8 cellular contexts compared by ENCODE assay signal in the genomic region with DNA sequence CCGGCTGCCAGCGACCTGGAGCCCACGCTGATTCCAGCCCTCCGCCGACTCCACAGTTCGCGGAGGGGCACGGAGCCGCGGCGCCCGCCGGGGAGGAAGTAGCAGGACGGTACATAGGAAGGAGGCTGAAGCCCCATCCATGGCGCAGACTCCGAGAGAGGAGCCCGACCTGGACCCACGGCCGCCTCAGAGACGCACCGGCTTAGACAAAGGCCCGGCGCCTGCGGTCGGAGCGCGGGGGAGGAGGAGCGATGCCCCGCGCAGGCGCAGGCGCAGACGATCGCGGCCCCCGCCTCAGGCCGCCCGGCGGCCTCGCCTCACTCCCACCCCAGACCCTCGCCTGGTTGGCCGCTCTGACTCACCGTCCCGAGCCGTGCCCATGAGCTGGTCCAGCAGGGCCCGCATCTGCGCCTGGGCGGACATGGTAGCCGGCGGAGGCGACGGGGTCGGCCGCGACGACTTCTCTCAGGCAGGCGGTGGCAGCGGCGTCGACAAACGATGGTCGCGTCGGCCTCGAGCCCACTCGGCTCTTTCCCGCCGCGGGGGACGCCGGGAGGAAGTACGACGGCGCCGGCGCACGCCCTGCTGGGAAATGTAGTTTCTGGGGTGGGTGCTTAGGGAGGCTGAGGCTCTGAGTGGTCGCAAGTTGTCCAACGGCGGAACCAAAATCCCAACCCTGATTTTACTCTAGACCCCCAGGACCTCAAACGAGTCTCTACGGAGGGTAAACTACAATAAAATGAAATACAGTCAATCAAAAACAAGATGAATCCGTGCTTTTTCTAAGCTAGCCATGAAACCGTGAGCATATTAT. TPM values are rescaled to one million over a fixed set of nuclear protein-coding genes. Genes with fewer than 3 reads are reported as not detected.
DNase-seq lines count a peak whose midpoint lies in the region; ATAC-seq and TF ChIP-seq lines count a peak whose summit lies in the region.

A gene with protein sequence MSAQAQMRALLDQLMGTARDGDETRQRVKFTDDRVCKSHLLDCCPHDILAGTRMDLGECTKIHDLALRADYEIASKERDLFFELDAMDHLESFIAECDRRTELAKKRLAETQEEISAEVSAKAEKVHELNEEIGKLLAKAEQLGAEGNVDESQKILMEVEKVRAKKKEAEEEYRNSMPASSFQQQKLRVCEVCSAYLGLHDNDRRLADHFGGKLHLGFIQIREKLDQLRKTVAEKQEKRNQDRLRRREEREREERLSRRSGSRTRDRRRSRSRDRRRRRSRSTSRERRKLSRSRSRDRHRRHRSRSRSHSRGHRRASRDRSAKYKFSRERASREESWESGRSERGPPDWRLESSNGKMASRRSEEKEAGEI (minus strand): TSS at position 533 of the 814 bp plus-strand sequence. CDS start 110 bp downstream, at position 423.

- peak; percentile 71 for ATAC-seq in GM18861 (IDR thresholded peaks at IDR 0.05; ENCODE audit: unreplicated experiment)
- peak; percentile 77 for ATAC-seq in HG03097 (IDR thresholded peaks at IDR 0.05; ENCODE audit: low FRiP score, unreplicated experiment)

- DNase-seq in 8988T (peak; percentile 77), NCI-H2171 (lab: John Stamatoyannopoulos, UW) (peak; percentile 90), T47D (ENCODE audit: low read depth in 1 of 2, low spot score in 1 of 2) (peak; percentile 86 to 90)

- peak within 1 kb of the TSS; percentile 83 for H3K27ac ChIP-seq in VCaP
- peak within 1 kb of the TSS; percentile 90 for H3K27ac ChIP-seq in iPS-18a (ENCODE audit: low read length)
- peak within 1 kb of the TSS; percentile 94 for H3K27ac ChIP-seq in skeletal muscle tissue (ENCODE audit: low read depth, low read length)

- H3K4me3 ChIP-seq in iPS-18a (ENCODE audit: low read length): peak within 1 kb of the TSS; percentile 98
- H3K4me3 ChIP-seq in skeletal muscle tissue (ENCODE audit: low read length in 3 of 3): peak within 1 kb of the TSS; percentile 77 to 96 (median 90)

- in situ Hi-C loops in T47D (cut with HindIII; ENCODE audit: low pct_unique_long_range_greater_than_20kb, low sequenced_read_pairs): no loop called here

- H3K36me3 ChIP-seq in iPS-18a (ENCODE audit: control insufficient read depth, low read depth, low read length) (peaks cover 36% of the 10 kb centered on the region), skeletal muscle tissue (ENCODE audit: control insufficient read depth in 3 of 3, insufficient read depth in 3 of 3, low read length in 3 of 3) (peaks cover 15 to 29% (median 21%) of the 10 kb centered on the region in 3 donors)

- H3K27me3 ChIP-seq in iPS-18a (ENCODE audit: control insufficient read depth, insufficient read depth, low read length) (no peaks in the 10 kb centered on the region), skeletal muscle tissue (ENCODE audit: control insufficient read depth in 3 of 3, insufficient read depth in 3 of 3, low read length in 3 of 3) (no peaks in the 10 kb centered on the region)

- TF ChIP-seq CTCF in VCaP (conservative IDR thresholded peaks at IDR 0.05): no peak

- peak within 1 kb of the TSS; percentile 98 for H3K9ac ChIP-seq in iPS-18a (ENCODE audit: low read length)
- peak within 1 kb of the TSS; percentile 95 to 97 (median 96) for H3K9ac ChIP-seq in skeletal muscle tissue (ENCODE audit: low read depth in 1 of 3, low read length in 3 of 3)

- H3K4me1 ChIP-seq in iPS-18a (ENCODE audit: control insufficient read depth, low read depth, low read length) (peaks cover 12% of the 10 kb centered on the region), skeletal muscle tissue (ENCODE audit: control insufficient read depth in 3 of 3, insufficient read depth in 3 of 3, low read length in 3 of 3) (peaks cover 12 to 22% (median 17%) of the 10 kb centered on the region in 3 donors)

- no peaks in the 10 kb centered on the region for H3K9me3 ChIP-seq in iPS-18a (ENCODE audit: control insufficient read depth, low read depth, low read length)
- no peaks in the 10 kb centered on the region for H3K9me3 ChIP-seq in skeletal muscle tissue (ENCODE audit: control insufficient read depth in 3 of 3, low read length in 3 of 3)

RNA-seq across cellular contexts. Expression of the gene that starts here (rescaled TPM):
- 38.1 TPM for total RNA-seq in skeletal muscle tissue

Comparison
In these comparisons a context has a peak if more than half of its experiments do, and no peak if none do; other contexts are left out.
1. Peak in every context shown above with its lines: DNase-seq, ATAC-seq, H3K4me3 ChIP-seq and H3K27ac ChIP-seq.